18 cellular contexts compared by ENCODE assay signal in the genomic region with DNA sequence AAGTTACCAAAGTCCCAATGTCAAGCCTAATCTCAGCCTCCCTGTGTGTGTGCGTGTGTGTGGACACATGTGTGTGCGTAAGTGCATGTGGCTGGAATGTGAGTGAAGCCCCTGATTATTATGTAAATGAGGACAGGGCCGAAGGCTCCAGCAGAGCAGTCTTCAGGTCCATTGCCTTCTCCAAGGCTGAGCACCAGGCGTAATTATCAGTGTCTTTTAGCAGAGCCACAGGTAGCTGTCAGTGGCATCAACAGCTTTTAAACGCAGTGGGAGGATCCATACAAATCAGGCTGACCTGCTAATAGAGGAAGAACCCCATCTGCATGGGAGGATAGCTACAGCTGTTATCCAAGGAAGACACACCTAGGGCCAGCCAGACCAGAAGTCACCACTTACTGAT.
DNase-seq lines count a peak whose midpoint lies in the region; ATAC-seq, FAIRE-seq and TF ChIP-seq lines count a peak whose summit lies in the region.
"Had no signal": no experiment of that assay in that cellular context is flagged by ENCODE, and none has a peak within 500 bp of the region (broad histone marks: within the 10 kb centered on the region; RNA-seq: fewer than 3 reads in every experiment).

No MANE protein-coding gene starts in this region.

- peaks cover 11% of the 10 kb centered on the region for H3K9me3 ChIP-seq in endodermal cell (ENCODE audit: control insufficient read depth, low read length)

- no peak overlapping the region for H3K27ac ChIP-seq in endodermal cell (ENCODE audit: low read depth, low read length)
- H3K27ac ChIP-seq: BLaER1, HL-60 had no signal

- H3K27ac Mint-ChIP-seq in endodermal cell (no peak overlapping the region), osteocyte (ENCODE audit: unreplicated experiment) (no peak overlapping the region)
- H3K27ac Mint-ChIP-seq: CD14-positive monocyte; CD4-positive, alpha-beta memory T cell had no signal

- TF ChIP-seq CTCF in endodermal cell (conservative IDR thresholded peaks at IDR 0.05), result no peak
- no peak for TF ChIP-seq CTCF in osteocyte (IDR thresholded peaks at IDR 0.05)

- ATAC-seq in HG02798 (IDR thresholded peaks at IDR 0.05; ENCODE audit: poor library complexity, unreplicated experiment), result no peak

- H3K4me3 ChIP-seq in endodermal cell (ENCODE audit: low read length), result no peak overlapping the region
- H3K4me3 ChIP-seq: BLaER1 had no signal

- peaks cover 10% of the 10 kb centered on the region for H3K4me1 Mint-ChIP-seq in endodermal cell
- no peaks in the 10 kb centered on the region for H3K4me1 Mint-ChIP-seq in osteocyte (ENCODE audit: unreplicated experiment)
- H3K4me1 Mint-ChIP-seq: CD14-positive monocyte; CD4-positive, alpha-beta memory T cell had no signal

- FAIRE-seq in frontal cortex (lab: Jason Lieb, UNC), result no peak

- H3K36me3 Mint-ChIP-seq in endodermal cell (ENCODE audit: low read depth) (no peaks in the 10 kb centered on the region), osteocyte (ENCODE audit: unreplicated experiment) (no peaks in the 10 kb centered on the region)
- H3K36me3 Mint-ChIP-seq: CD14-positive monocyte; CD4-positive, alpha-beta memory T cell had no signal

- H3K4me3 Mint-ChIP-seq in endodermal cell, result no peak overlapping the region
- H3K4me3 Mint-ChIP-seq in osteocyte (ENCODE audit: unreplicated experiment), result no peak overlapping the region
- H3K4me3 Mint-ChIP-seq: CD14-positive monocyte; CD4-positive, alpha-beta memory T cell had no signal

- H3K9me3 Mint-ChIP-seq in endodermal cell (peaks cover 4% of the 10 kb centered on the region), osteocyte (ENCODE audit: unreplicated experiment) (no peaks in the 10 kb centered on the region)

- H3K36me3 ChIP-seq in endodermal cell (ENCODE audit: control insufficient read depth, insufficient read depth, low read length), result no peaks in the 10 kb centered on the region
- H3K36me3 ChIP-seq: BLaER1 had no signal

- no peaks in the 10 kb centered on the region for H3K27me3 Mint-ChIP-seq in endodermal cell (ENCODE audit: insufficient read depth)
- H3K27me3 Mint-ChIP-seq in osteocyte (ENCODE audit: unreplicated experiment), result peaks cover 4% of the 10 kb centered on the region

- no peak overlapping the region for H3K9ac ChIP-seq in endodermal cell (ENCODE audit: extremely low read depth, low read length, poor library complexity, severe bottlenecking)
- H3K9ac ChIP-seq: BLaER1 had no signal

- DNase-seq in NCI-H748 (lab: John Stamatoyannopoulos, UW; ENCODE audit: unreplicated experiment), result peak; percentile 20
- no peak for DNase-seq in NCI-H748 treated with DMSO at 0.1 percent for 48 hours (lab: John Stamatoyannopoulos, UW)
- peak; percentile 98 for DNase-seq in NCI-H69 (lab: John Stamatoyannopoulos, UW)
- DNase-seq in endodermal cell, result peak; percentile 80
- peak; percentile 53 for DNase-seq in osteocyte (ENCODE audit: extremely low spot score, unreplicated experiment)
- no peak for DNase-seq in NCI-H345 (lab: John Stamatoyannopoulos, UW)
- DNase-seq in frontal cortex (ENCODE audit: low spot score in 2 of 2), result no peak
- DNase-seq: 8988T; Calu3; CD4-positive, alpha-beta memory T cell; DMS79 treated with DMSO at 0.1 percent for 48 hours; GF-D8; HCEC 1CT; IMR-90 had no signal

- WGBS in endodermal cell (ENCODE audit: insufficient coverage in 1 of 2, insufficient read length in 1 of 2), 2 experiments, result 59% methylated on average over 3 to 5 of the region's 5 CpGs

- H3K27me3 ChIP-seq in endodermal cell (ENCODE audit: control insufficient read depth, insufficient read depth, low read length, poor library complexity, severe bottlenecking), result no peaks in the 10 kb centered on the region
- H3K27me3 ChIP-seq: BLaER1 had no signal

- no peaks in the 10 kb centered on the region for H3K4me1 ChIP-seq in endodermal cell (ENCODE audit: control insufficient read depth, insufficient read depth, low read length)
- H3K4me1 ChIP-seq: BLaER1 had no signal

Comparison
In these comparisons a context has a peak if more than half of its experiments do, and no peak if none do; other contexts are left out.
1. DNase-seq: peak in NCI-H748 (single experiment), NCI-H69 (single experiment), endodermal cell (single experiment) and osteocyte (single experiment); none in NCI-H748 treated with DMSO at 0.1 percent for 48 hours (single experiment), NCI-H345 (single experiment) and frontal cortex (0 of 2).